ENCODE assay signal across 11 cellular contexts in genomic region chr18:79526468-79527460, GRCh38.
A peak's percentile ranks its signal among the peaks of the same experiment; 100 is the strongest.
DNase-seq lines count a peak whose midpoint lies in the region; ATAC-seq, FAIRE-seq and TF ChIP-seq lines count a peak whose summit lies in the region.
"Had no signal": no experiment of that assay in that cellular context is flagged by ENCODE, and none has a peak within 500 bp of the region (broad histone marks: within the 10 kb centered on the region; RNA-seq: fewer than 3 reads in every experiment).

No MANE protein-coding gene starts in this region.

- H3K4me1 ChIP-seq in kidney (ENCODE audit: control insufficient read depth in 1 of 2, insufficient read depth in 1 of 2, low read depth in 1 of 2, low read length in 2 of 2): no peaks in the 10 kb centered on the region
- H3K4me1 ChIP-seq: SJSA1 had no signal

- H3K4me3 Mint-ChIP-seq in activated T-helper 1 cell treated with anti-CD3 and anti-CD28 coated beads, Interleukin-12 subunit alpha, Interleukin-12 subunit beta, Interleukin-2, Interleukin-4 antibody, amounts not matched to agents 30 ng/mL and 10 ng/mL and 1 ng/mL, durations not matched to agents 14 hours and 24 hours and 36 hours: no peak overlapping the region
- H3K4me3 Mint-ChIP-seq in stimulated activated naive CD8-positive, alpha-beta T cell treated with anti-CD3 and anti-CD28 coated beads, Interleukin-15, Interleukin-2, amounts not matched to agents 100 ng/mL and 50 ng/mL, for 24 hours: no peak overlapping the region

- H3K9me3 ChIP-seq in kidney (ENCODE audit: control insufficient read depth in 1 of 2, low read length in 2 of 2): no peaks in the 10 kb centered on the region
- H3K9me3 ChIP-seq: SJSA1 had no signal

- no peak overlapping the region for H3K4me3 ChIP-seq in kidney (ENCODE audit: low read length in 2 of 2)
- H3K4me3 ChIP-seq: SJSA1 had no signal

- no peak overlapping the region for H3K9ac ChIP-seq in kidney (ENCODE audit: low read length in 2 of 2)

- ATAC-seq in GM18909 (IDR thresholded peaks at IDR 0.05; ENCODE audit: poor library complexity, unreplicated experiment) (no peak), HG03280 (IDR thresholded peaks at IDR 0.05; ENCODE audit: unreplicated experiment) (no peak)

- DNase-seq in activated CD8-positive, alpha-beta memory T cell treated with anti-CD3 and anti-CD28 coated beads, Interleukin-2, amount 50 U/mL, for 48 hours: peak; percentile 49
- no peak for DNase-seq in activated CD8-positive, alpha-beta memory T cell treated with anti-CD3 and anti-CD28 coated beads for 24 hours
- no peak for DNase-seq in activated T-helper 1 cell treated with anti-CD3 and anti-CD28 coated beads, Interleukin-12 subunit alpha, Interleukin-12 subunit beta, Interleukin-2, Interleukin-4 antibody, amounts not matched to agents 30 ng/mL and 10 ng/mL and 1 ng/mL, durations not matched to agents 14 hours and 24 hours and 36 hours (ENCODE audit: low spot score)
- DNase-seq in kidney (peak; percentile 73), NCI-H2171 (lab: John Stamatoyannopoulos, UW) (no peak)
- DNase-seq: KG1 had no signal

- no peaks in the 10 kb centered on the region for H3K36me3 ChIP-seq in kidney (ENCODE audit: control insufficient read depth in 1 of 2, insufficient read depth in 2 of 2, low read length in 2 of 2)
- H3K36me3 ChIP-seq: SJSA1 had no signal

- peaks cover 20% of the 10 kb centered on the region for H3K36me3 Mint-ChIP-seq in activated T-helper 1 cell treated with anti-CD3 and anti-CD28 coated beads, Interleukin-12 subunit alpha, Interleukin-12 subunit beta, Interleukin-2, Interleukin-4 antibody, amounts not matched to agents 30 ng/mL and 10 ng/mL and 1 ng/mL, durations not matched to agents 14 hours and 24 hours and 36 hours (ENCODE audit: low read depth)
- peaks cover 27% of the 10 kb centered on the region for H3K36me3 Mint-ChIP-seq in stimulated activated naive CD8-positive, alpha-beta T cell treated with anti-CD3 and anti-CD28 coated beads, Interleukin-15, Interleukin-2, amounts not matched to agents 100 ng/mL and 50 ng/mL, for 24 hours (ENCODE audit: low read depth)

- H3K27me3 Mint-ChIP-seq in activated T-helper 1 cell treated with anti-CD3 and anti-CD28 coated beads, Interleukin-12 subunit alpha, Interleukin-12 subunit beta, Interleukin-2, Interleukin-4 antibody, amounts not matched to agents 30 ng/mL and 10 ng/mL and 1 ng/mL, durations not matched to agents 14 hours and 24 hours and 36 hours (ENCODE audit: insufficient read depth): no peaks in the 10 kb centered on the region
- H3K27me3 Mint-ChIP-seq in stimulated activated naive CD8-positive, alpha-beta T cell treated with anti-CD3 and anti-CD28 coated beads, Interleukin-15, Interleukin-2, amounts not matched to agents 100 ng/mL and 50 ng/mL, for 24 hours: no peaks in the 10 kb centered on the region

- peaks cover 41% of the 10 kb centered on the region for H3K4me1 Mint-ChIP-seq in activated T-helper 1 cell treated with anti-CD3 and anti-CD28 coated beads, Interleukin-12 subunit alpha, Interleukin-12 subunit beta, Interleukin-2, Interleukin-4 antibody, amounts not matched to agents 30 ng/mL and 10 ng/mL and 1 ng/mL, durations not matched to agents 14 hours and 24 hours and 36 hours (ENCODE audit: low read depth)
- peaks cover 50% of the 10 kb centered on the region for H3K4me1 Mint-ChIP-seq in stimulated activated naive CD8-positive, alpha-beta T cell treated with anti-CD3 and anti-CD28 coated beads, Interleukin-15, Interleukin-2, amounts not matched to agents 100 ng/mL and 50 ng/mL, for 24 hours (ENCODE audit: low read depth)

- H3K27ac Mint-ChIP-seq in activated T-helper 1 cell treated with anti-CD3 and anti-CD28 coated beads, Interleukin-12 subunit alpha, Interleukin-12 subunit beta, Interleukin-2, Interleukin-4 antibody, amounts not matched to agents 30 ng/mL and 10 ng/mL and 1 ng/mL, durations not matched to agents 14 hours and 24 hours and 36 hours: peak overlapping the region; percentile 29
- H3K27ac Mint-ChIP-seq in stimulated activated naive CD8-positive, alpha-beta T cell treated with anti-CD3 and anti-CD28 coated beads, Interleukin-15, Interleukin-2, amounts not matched to agents 100 ng/mL and 50 ng/mL, for 24 hours: peak overlapping the region; percentile 16

- no peak for TF ChIP-seq CTCF in kidney (IDR thresholded peaks at IDR 0.05; ENCODE audit: borderline replicate concordance, extremely low read depth, insufficient read depth)

- intact Hi-C loops in activated T-helper 1 cell treated with anti-CD3 and anti-CD28 coated beads, Interleukin-12 subunit alpha, Interleukin-12 subunit beta, Interleukin-2, Interleukin-4 antibody, amounts not matched to agents 30 ng/mL and 10 ng/mL and 1 ng/mL, durations not matched to agents 14 hours and 24 hours and 36 hours (cut with micrococcal nuclease): no loop called here
- intact Hi-C loops in kidney (cut with DNase I): no loop called here

- H3K27ac ChIP-seq in kidney (ENCODE audit: low read depth in 2 of 2, low read length in 2 of 2): no peak overlapping the region
- H3K27ac ChIP-seq: SJSA1 had no signal

- H3K9me3 Mint-ChIP-seq in activated T-helper 1 cell treated with anti-CD3 and anti-CD28 coated beads, Interleukin-12 subunit alpha, Interleukin-12 subunit beta, Interleukin-2, Interleukin-4 antibody, amounts not matched to agents 30 ng/mL and 10 ng/mL and 1 ng/mL, durations not matched to agents 14 hours and 24 hours and 36 hours: no peaks in the 10 kb centered on the region
- H3K9me3 Mint-ChIP-seq in stimulated activated naive CD8-positive, alpha-beta T cell treated with anti-CD3 and anti-CD28 coated beads, Interleukin-15, Interleukin-2, amounts not matched to agents 100 ng/mL and 50 ng/mL, for 24 hours: no peaks in the 10 kb centered on the region

- no peak for FAIRE-seq in kidney (lab: Jason Lieb, UNC)
- FAIRE-seq: G401.6 had no signal

Comparison
In these comparisons a context has a peak if more than half of its experiments do, and no peak if none do; other contexts are left out.
1. DNase-seq: peak in activated CD8-positive, alpha-beta memory T cell treated with anti-CD3 and anti-CD28 coated beads, Interleukin-2, amount 50 U/mL, for 48 hours (single experiment) and kidney (single experiment); none in activated CD8-positive, alpha-beta memory T cell treated with anti-CD3 and anti-CD28 coated beads for 24 hours (single experiment), activated T-helper 1 cell treated with anti-CD3 and anti-CD28 coated beads, Interleukin-12 subunit alpha, Interleukin-12 subunit beta, Interleukin-2, Interleukin-4 antibody, amounts not matched to agents 30 ng/mL and 10 ng/mL and 1 ng/mL, durations not matched to agents 14 hours and 24 hours and 36 hours (single experiment) and NCI-H2171 (single experiment).